ENCODE assay signal across 8 cellular contexts in genomic region chr18:48949051-48949605, GRCh38. TPM values are rescaled to one million over a fixed set of nuclear protein-coding genes. Genes with fewer than 3 reads are reported as not detected.
DNase-seq lines count a peak whose midpoint lies in the region; ATAC-seq and TF ChIP-seq lines count a peak whose summit lies in the region.

No MANE protein-coding gene starts in this region.

- H3K36me3 Mint-ChIP-seq in T-helper 1 cell treated with Interleukin-12 subunit alpha and Interleukin-12 subunit beta and Interleukin-4 antibody, amounts not matched to agents 30 μg/mL and 1 μg/mL, for 36 hours (ENCODE audit: low read depth), result peaks cover 48% of the 10 kb centered on the region
- H3K36me3 Mint-ChIP-seq in dendritic cell treated with granulocyte-macrophage colony-stimulating factor and Interleukin-4, amounts not matched to agents 40 ng/mL and 50 ng/mL, for 4 days (ENCODE audit: low read depth), result peaks cover 72% of the 10 kb centered on the region

- peaks cover 7 to 11% of the 10 kb centered on the region in 2 donors for H3K36me3 ChIP-seq in mucosa of rectum (ENCODE audit: control insufficient read depth in 2 of 2, insufficient read depth in 2 of 2, low read length in 2 of 2)
- H3K36me3 ChIP-seq in vagina, result peaks cover 0 to 3% of the 10 kb centered on the region in 2 donors

- H3K9ac ChIP-seq in mucosa of rectum (ENCODE audit: low read depth in 1 of 2, low read length in 2 of 2), result peak overlapping the region; percentile 85 to 90

- H3K4me1 Mint-ChIP-seq in T-helper 1 cell treated with Interleukin-12 subunit alpha and Interleukin-12 subunit beta and Interleukin-4 antibody, amounts not matched to agents 30 μg/mL and 1 μg/mL, for 36 hours (ENCODE audit: low read depth), result peaks cover 43% of the 10 kb centered on the region
- peaks cover 47% of the 10 kb centered on the region for H3K4me1 Mint-ChIP-seq in dendritic cell treated with granulocyte-macrophage colony-stimulating factor and Interleukin-4, amounts not matched to agents 40 ng/mL and 50 ng/mL, for 4 days (ENCODE audit: low read depth)

- H3K4me1 ChIP-seq in mucosa of rectum (ENCODE audit: control insufficient read depth in 2 of 2, insufficient read depth in 2 of 2, low read length in 2 of 2), result peaks cover 37 to 45% of the 10 kb centered on the region in 2 donors
- peaks cover 53% of the 10 kb centered on the region for H3K4me1 ChIP-seq in vagina

- no peak for TF ChIP-seq CTCF in GM13977 (IDR thresholded peaks at IDR 0.05; ENCODE audit: extremely low read depth, insufficient read depth, missing control alignments)
- TF ChIP-seq CTCF in vagina (IDR thresholded peaks at IDR 0.05), result no peak

- in situ Hi-C loops in ACHN (cut with HindIII; ENCODE audit: low pct_ligation_motif_present, low pct_unique_long_range_greater_than_20kb, low sequenced_read_pairs) (loop anchor here (25.0 kb wide), 1 partner anchor 238 kb away; no protein-coding TSS in a partner anchor), GM13977 (cut with MboI; ENCODE audit: low pct_unique_long_range_greater_than_20kb, low sequenced_read_pairs, unreplicated experiment) (no loop called here)

- H3K27me3 ChIP-seq in mucosa of rectum (ENCODE audit: control insufficient read depth in 2 of 2, insufficient read depth in 2 of 2, low read length in 2 of 2) (no peaks in the 10 kb centered on the region), vagina (no peaks in the 10 kb centered on the region)

- peak overlapping the region; percentile 99 for H3K4me3 Mint-ChIP-seq in T-helper 1 cell treated with Interleukin-12 subunit alpha and Interleukin-12 subunit beta and Interleukin-4 antibody, amounts not matched to agents 30 μg/mL and 1 μg/mL, for 36 hours
- H3K4me3 Mint-ChIP-seq in dendritic cell treated with granulocyte-macrophage colony-stimulating factor and Interleukin-4, amounts not matched to agents 40 ng/mL and 50 ng/mL, for 4 days, result peak overlapping the region; percentile 98

- peak overlapping the region; percentile 91 to 93 for H3K4me3 ChIP-seq in mucosa of rectum (ENCODE audit: low read length in 2 of 2)
- peak overlapping the region; percentile 72 to 89 for H3K4me3 ChIP-seq in vagina

- no peaks in the 10 kb centered on the region for H3K9me3 Mint-ChIP-seq in T-helper 1 cell treated with Interleukin-12 subunit alpha and Interleukin-12 subunit beta and Interleukin-4 antibody, amounts not matched to agents 30 μg/mL and 1 μg/mL, for 36 hours
- H3K9me3 Mint-ChIP-seq in dendritic cell treated with granulocyte-macrophage colony-stimulating factor and Interleukin-4, amounts not matched to agents 40 ng/mL and 50 ng/mL, for 4 days, result no peaks in the 10 kb centered on the region

- DNase-seq in ACHN (peak; percentile 49), GM13977 (ENCODE audit: low spot score) (peak; percentile 78), vagina (ENCODE audit: extremely low spot score in 2 of 2) (no peak)

- intact Hi-C loops in dendritic cell treated with granulocyte-macrophage colony-stimulating factor and Interleukin-4, amounts not matched to agents 40 ng/mL and 50 ng/mL, for 4 days (cut with micrococcal nuclease), result loop anchor here (2.0 to 10.0 kb wide), 4 partner anchors 52 to 296 kb away; no protein-coding TSS in a partner anchor
- intact Hi-C loops in vagina (cut with DNase I), result no loop called here

- H3K27ac Mint-ChIP-seq in T-helper 1 cell treated with Interleukin-12 subunit alpha and Interleukin-12 subunit beta and Interleukin-4 antibody, amounts not matched to agents 30 μg/mL and 1 μg/mL, for 36 hours, result peak overlapping the region; percentile 91
- H3K27ac Mint-ChIP-seq in dendritic cell treated with granulocyte-macrophage colony-stimulating factor and Interleukin-4, amounts not matched to agents 40 ng/mL and 50 ng/mL, for 4 days, result peak overlapping the region; percentile 99

- no peak for ATAC-seq in GM18870 (IDR thresholded peaks at IDR 0.05; ENCODE audit: unreplicated experiment)
- no peak for ATAC-seq in HG03025 (IDR thresholded peaks at IDR 0.05; ENCODE audit: low FRiP score, unreplicated experiment)

- H3K27ac ChIP-seq in mucosa of rectum (ENCODE audit: low read depth in 2 of 2, low read length in 2 of 2) (peak overlapping the region; percentile 92 to 94), vagina (peak overlapping the region; percentile 94)

- no peaks in the 10 kb centered on the region for H3K27me3 Mint-ChIP-seq in T-helper 1 cell treated with Interleukin-12 subunit alpha and Interleukin-12 subunit beta and Interleukin-4 antibody, amounts not matched to agents 30 μg/mL and 1 μg/mL, for 36 hours (ENCODE audit: low read depth)
- no peaks in the 10 kb centered on the region for H3K27me3 Mint-ChIP-seq in dendritic cell treated with granulocyte-macrophage colony-stimulating factor and Interleukin-4, amounts not matched to agents 40 ng/mL and 50 ng/mL, for 4 days

- no peak for TF ChIP-seq POLR2A in vagina (IDR thresholded peaks at IDR 0.05)

- no peaks in the 10 kb centered on the region for H3K9me3 ChIP-seq in mucosa of rectum (ENCODE audit: control insufficient read depth in 2 of 2, low read length in 2 of 2)
- H3K9me3 ChIP-seq in vagina, result no peaks in the 10 kb centered on the region

RNA-seq across cellular contexts. Expression of gene SMAD7, which starts 1.6 kb away (rescaled TPM):
- total RNA-seq in vagina, result 34.1 TPM

Comparison
In these comparisons a context has a peak if more than half of its experiments do, and no peak if none do; other contexts are left out.
1. DNase-seq: peak in ACHN (single experiment) and GM13977 (single experiment); none in vagina (0 of 2).